In genomic region chr6:56667336-56667735, GRCh38 we compare ENCODE assay signal across 16 cellular contexts. TPM values are rescaled to one million over a fixed set of nuclear protein-coding genes. Genes with fewer than 3 reads are reported as not detected.
DNase-seq lines count a peak whose midpoint lies in the region; ATAC-seq and TF ChIP-seq lines count a peak whose summit lies in the region.
"Had no signal": no experiment of that assay in that cellular context is flagged by ENCODE, and none has a peak within 500 bp of the region (broad histone marks: within the 10 kb centered on the region; RNA-seq: fewer than 3 reads in every experiment).

No MANE protein-coding gene starts in this region.

- H3K4me1 Mint-ChIP-seq in osteocyte (ENCODE audit: unreplicated experiment), result peaks cover 36% of the 10 kb centered on the region
- no peaks in the 10 kb centered on the region for H3K4me1 Mint-ChIP-seq in naive thymus-derived CD8-positive, alpha-beta T cell
- no peaks in the 10 kb centered on the region for H3K4me1 Mint-ChIP-seq in activated CD4-positive, alpha-beta memory T cell treated with anti-CD3 and anti-CD28 coated beads for 36 hours (ENCODE audit: low read depth)
- H3K4me1 Mint-ChIP-seq: CD4-positive, alpha-beta memory T cell; H9 had no signal

- H3K9me3 ChIP-seq in left ventricle myocardium inferior (replicated peaks) (no peaks in the 10 kb centered on the region), heart left ventricle (no peaks in the 10 kb centered on the region), mammary epithelial cell (replicated peaks; ENCODE audit: insufficient read depth, low read length) (no peaks in the 10 kb centered on the region)
- H3K9me3 ChIP-seq: SJCRH30 had no signal

- peak overlapping the region; percentile 12 for H3K4me2 ChIP-seq in mammary epithelial cell (ENCODE audit: insufficient read depth, low read depth, low read length)

- H3K4me3 Mint-ChIP-seq in osteocyte (ENCODE audit: unreplicated experiment), result no peak overlapping the region
- no peak overlapping the region for H3K4me3 Mint-ChIP-seq in naive thymus-derived CD8-positive, alpha-beta T cell
- no peak overlapping the region for H3K4me3 Mint-ChIP-seq in activated CD4-positive, alpha-beta memory T cell treated with anti-CD3 and anti-CD28 coated beads for 36 hours
- H3K4me3 Mint-ChIP-seq: CD4-positive, alpha-beta memory T cell; H9 had no signal

- dilution Hi-C loops in mammary epithelial cell (cut with HindIII; ENCODE audit: low sequenced_read_pairs), result no loop called here

- POLR2A ChIA-PET in naive thymus-derived CD8-positive, alpha-beta T cell (lab: Charles Lee), result no interaction called here
- POLR2A ChIA-PET in activated CD4-positive, alpha-beta memory T cell treated with anti-CD3 and anti-CD28 coated beads for 36 hours (lab: Charles Lee), result no interaction called here

- in situ Hi-C loops in mammary epithelial cell (cut with MboI; ENCODE audit: low sequenced_read_pairs in 2 of 2), result no loop called here

- peaks cover 8% of the 10 kb centered on the region for H3K36me3 Mint-ChIP-seq in osteocyte (ENCODE audit: unreplicated experiment)
- no peaks in the 10 kb centered on the region for H3K36me3 Mint-ChIP-seq in naive thymus-derived CD8-positive, alpha-beta T cell
- H3K36me3 Mint-ChIP-seq in activated CD4-positive, alpha-beta memory T cell treated with anti-CD3 and anti-CD28 coated beads for 36 hours, result no peaks in the 10 kb centered on the region
- H3K36me3 Mint-ChIP-seq: CD4-positive, alpha-beta memory T cell had no signal

- no peak for TF ChIP-seq POLR2A in heart left ventricle (IDR thresholded peaks at IDR 0.05)

- no TSS peak for BruUV-seq in mammary epithelial cell (replicated peaks; lab: Mats Ljungman, UMichigan)

- H3K27ac Mint-ChIP-seq in osteocyte (ENCODE audit: unreplicated experiment), result peak overlapping the region; percentile 18
- H3K27ac Mint-ChIP-seq in naive thymus-derived CD8-positive, alpha-beta T cell, result no peak overlapping the region
- H3K27ac Mint-ChIP-seq in activated CD4-positive, alpha-beta memory T cell treated with anti-CD3 and anti-CD28 coated beads for 36 hours, result no peak overlapping the region
- H3K27ac Mint-ChIP-seq: CD4-positive, alpha-beta memory T cell; H9 had no signal

- 80 to 87% (median 81%) methylated on average over 3 of the region's 3 CpGs for WGBS in heart left ventricle, 4 donors
- WGBS in mammary epithelial cell (ENCODE audit: low coverage, missing lambda C conversion rate), result 7% methylated on average over 3 of the region's 3 CpGs

- intact Hi-C loops in left ventricle myocardium inferior (cut with micrococcal nuclease) (no loop called here), heart left ventricle (cut with DNase I) (no loop called here), mammary epithelial cell (cut with micrococcal nuclease) (no loop called here)
- intact Hi-C loops in activated CD4-positive, alpha-beta memory T cell treated with anti-CD3 and anti-CD28 coated beads for 36 hours (cut with micrococcal nuclease), result no loop called here

- TF ChIP-seq CTCF in left ventricle myocardium inferior (IDR thresholded peaks at IDR 0.05; ENCODE audit: borderline replicate concordance) (no peak), heart left ventricle (IDR thresholded peaks at IDR 0.05) (no peak), mammary epithelial cell (conservative IDR thresholded peaks at IDR 0.05 in 1 of 2, IDR thresholded peaks at IDR 0.05 in 1 of 2; ENCODE audit: extremely low read depth in 1 of 2, insufficient read depth in 1 of 2, low read depth in 1 of 2, low read length in 2 of 2) (no peak), osteocyte (IDR thresholded peaks at IDR 0.05) (no peak)

- DNase-seq in left ventricle myocardium inferior (no peak), heart left ventricle (no peak), mammary epithelial cell (no peak), osteocyte (ENCODE audit: extremely low spot score, unreplicated experiment) (no peak), NCI-H2107 treated with DMSO at 0.1 percent for 48 hours (lab: John Stamatoyannopoulos, UW; ENCODE audit: unreplicated experiment) (no peak)
- no peak for DNase-seq in naive thymus-derived CD8-positive, alpha-beta T cell
- DNase-seq in activated CD4-positive, alpha-beta memory T cell treated with anti-CD3 and anti-CD28 coated beads for 36 hours, result no peak
- DNase-seq: 8988T; CD4-positive, alpha-beta memory T cell; H9; MV-4-11; NCI-H2029; NCI-H748 treated with DMSO at 0.1 percent for 48 hours; OCI-M1; SJCRH30 had no signal

- peaks cover 17% of the 10 kb centered on the region for H3K79me2 ChIP-seq in mammary epithelial cell (ENCODE audit: insufficient read depth, low read length)

- H4K20me1 ChIP-seq in mammary epithelial cell (ENCODE audit: insufficient read depth, low read length), result no peaks in the 10 kb centered on the region

- H3K4me3 ChIP-seq in left ventricle myocardium inferior, result no peak overlapping the region
- no peak overlapping the region for H3K4me3 ChIP-seq in heart left ventricle
- no peak overlapping the region for H3K4me3 ChIP-seq in mammary epithelial cell (replicated peaks in 1 of 3; ENCODE audit: insufficient read depth in 1 of 3, low read depth in 2 of 3, low read length in 3 of 3)
- H3K4me3 ChIP-seq: SJCRH30 had no signal

- H3K36me3 ChIP-seq in left ventricle myocardium inferior (peaks cover 7% of the 10 kb centered on the region), heart left ventricle (peaks cover 0 to 24% (median 0%) of the 10 kb centered on the region in 9 donors), mammary epithelial cell (ENCODE audit: insufficient read depth, low read length) (no peaks in the 10 kb centered on the region)

- ATAC-seq in heart left ventricle, result no peak
- no peak for ATAC-seq in naive thymus-derived CD8-positive, alpha-beta T cell
- ATAC-seq in GM18870 (IDR thresholded peaks at IDR 0.05; ENCODE audit: unreplicated experiment), result no peak

- no peaks in the 10 kb centered on the region for H3K9me3 Mint-ChIP-seq in osteocyte (ENCODE audit: unreplicated experiment)
- no peaks in the 10 kb centered on the region for H3K9me3 Mint-ChIP-seq in naive thymus-derived CD8-positive, alpha-beta T cell
- no peaks in the 10 kb centered on the region for H3K9me3 Mint-ChIP-seq in activated CD4-positive, alpha-beta memory T cell treated with anti-CD3 and anti-CD28 coated beads for 36 hours
- H3K9me3 Mint-ChIP-seq: CD4-positive, alpha-beta memory T cell; H9 had no signal

- H3K27ac ChIP-seq in left ventricle myocardium inferior (replicated peaks) (peak overlapping the region; percentile 24), heart left ventricle (peak overlapping the region in 2 of 12 donors; percentile 1 to 4), mammary epithelial cell (ENCODE audit: insufficient read depth, low read depth, low read length) (peak overlapping the region; percentile 29)
- H3K27ac ChIP-seq: SJCRH30 had no signal

- CTCF ChIA-PET in mammary epithelial cell (lab: Charles Lee; ENCODE audit: low non-redundant PET), result interaction anchor here (0.6 kb wide), 1 partner anchor 295 kb away, joined by 3 read pairs; no protein-coding TSS in a partner anchor
- CTCF ChIA-PET in activated CD4-positive, alpha-beta memory T cell treated with anti-CD3 and anti-CD28 coated beads for 36 hours (lab: Charles Lee), result no interaction called here

- H3K9ac ChIP-seq in mammary epithelial cell (ENCODE audit: insufficient read depth, low read length), result no peak overlapping the region

- H3K4me1 ChIP-seq in left ventricle myocardium inferior (peaks cover 73% of the 10 kb centered on the region), heart left ventricle (peaks cover 0 to 64% (median 39%) of the 10 kb centered on the region in 12 donors), mammary epithelial cell (ENCODE audit: insufficient read depth, low read length) (peaks cover 60% of the 10 kb centered on the region)

- H3K27me3 ChIP-seq in left ventricle myocardium inferior (ENCODE audit: low read depth), result no peaks in the 10 kb centered on the region
- H3K27me3 ChIP-seq in heart left ventricle, result no peaks in the 10 kb centered on the region
- H3K27me3 ChIP-seq in mammary epithelial cell (ENCODE audit: insufficient read depth, low read length), result no peaks in the 10 kb centered on the region
- H3K27me3 ChIP-seq: SJCRH30 had no signal

- no peak overlapping the region for H2AFZ ChIP-seq in mammary epithelial cell (ENCODE audit: low read depth, low read length)

- H3K27me3 Mint-ChIP-seq in osteocyte (ENCODE audit: unreplicated experiment), result no peaks in the 10 kb centered on the region
- H3K27me3 Mint-ChIP-seq in naive thymus-derived CD8-positive, alpha-beta T cell, result peaks cover 0 to 3% (median 0%) of the 10 kb centered on the region in 5 donors
- H3K27me3 Mint-ChIP-seq in activated CD4-positive, alpha-beta memory T cell treated with anti-CD3 and anti-CD28 coated beads for 36 hours, result peaks cover 6% of the 10 kb centered on the region

RNA-seq across cellular contexts. Expression of gene DST, which starts 24.6 kb away (rescaled TPM):
- total RNA-seq in left ventricle myocardium inferior, result 331 TPM
- total RNA-seq in heart left ventricle, result 100 to 1,000 TPM; 269 to 607 (median 383) TPM
- polyA plus RNA-seq in heart left ventricle, result 100 to 1,000 TPM; 107 to 139 TPM
- 1,000 to 10,000 TPM in 1 of 2 donors, 100 to 1,000 TPM in 1; 535 to 1,158 TPM for total RNA-seq in mammary epithelial cell
- 120 TPM for polyA plus RNA-seq in mammary epithelial cell
- 464 TPM for polyA minus RNA-seq in mammary epithelial cell
- total RNA-seq in osteocyte, result 240 and 243 TPM in 2 replicates
- total RNA-seq in naive thymus-derived CD8-positive, alpha-beta T cell, result 1 to 10 TPM in 1 of 2 experiments, under 1 TPM in 1; 0.74 to 1.0 TPM
- polyA plus RNA-seq in naive thymus-derived CD8-positive, alpha-beta T cell, result under 1 TPM in 1 of 3 donors, not detected in 2; 0.79 TPM
- 1 to 10 TPM; 5.7 to 6.2 TPM for total RNA-seq in activated CD4-positive, alpha-beta memory T cell treated with anti-CD3 and anti-CD28 coated beads for 36 hours

Comparison
In these comparisons a context has a peak if more than half of its experiments do, and no peak if none do; other contexts are left out.
1. RNA of gene DST, which starts 24.6 kb away (total RNA-seq): 535 to 1,158 TPM in mammary epithelial cell, 269 to 607 TPM in heart left ventricle, 331 TPM in left ventricle myocardium inferior (single experiment) and 240 to 243 TPM in osteocyte; 5.7 to 6.2 TPM in activated CD4-positive, alpha-beta memory T cell treated with anti-CD3 and anti-CD28 coated beads for 36 hours and 0.74 to 1.0 TPM in naive thymus-derived CD8-positive, alpha-beta T cell; every median in the first group is over 10 times any median in the second.